Comparison of ENCODE assay signal across 9 cellular contexts in the genomic region with DNA sequence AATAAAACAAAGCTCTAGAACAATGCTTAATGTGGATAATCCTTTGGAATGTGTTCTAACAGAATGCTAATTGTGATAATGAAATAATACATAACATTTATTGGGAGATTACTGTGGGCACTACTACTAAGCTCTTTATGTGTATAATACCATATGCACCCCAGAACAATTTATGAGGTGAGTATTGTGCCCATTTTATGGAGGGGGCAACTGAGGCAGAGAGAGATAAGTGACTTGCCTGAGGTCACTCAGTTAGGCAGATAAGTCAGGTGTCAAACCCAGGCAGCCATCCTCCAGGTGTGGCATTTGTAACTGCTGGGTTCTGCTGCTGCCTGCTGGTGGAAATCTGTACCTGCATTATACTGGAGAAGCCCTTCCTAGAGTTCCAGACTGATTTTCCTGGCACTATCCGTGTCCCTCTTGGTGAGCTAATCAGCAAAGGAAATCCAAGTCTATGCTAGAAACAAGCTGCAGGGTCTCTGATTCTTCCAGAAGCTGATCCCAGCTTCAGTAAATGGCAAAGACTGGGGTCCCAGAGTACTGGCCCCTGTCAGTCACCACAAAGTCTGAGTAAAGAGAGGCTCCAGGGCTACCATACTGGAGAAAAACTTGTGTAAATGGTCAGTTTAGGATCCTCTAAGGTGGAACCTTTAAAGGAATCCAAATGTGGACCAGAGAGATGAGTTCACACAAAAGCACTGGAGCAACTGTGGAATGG. TPM values are rescaled to one million over a fixed set of nuclear protein-coding genes. Genes with fewer than 3 reads are reported as not detected.
DNase-seq lines count a peak whose midpoint lies in the region; ATAC-seq, FAIRE-seq and TF ChIP-seq lines count a peak whose summit lies in the region.
"Had no signal": no experiment of that assay in that cellular context is flagged by ENCODE, and none has a peak within 500 bp of the region (broad histone marks: within the 10 kb centered on the region; RNA-seq: fewer than 3 reads in every experiment).

No MANE protein-coding gene starts in this region.

- H3K4me3 ChIP-seq in astrocyte of the cerebellum (ENCODE audit: low read depth, low read length) = no peak overlapping the region
- H3K4me3 ChIP-seq in kidney (ENCODE audit: low read length in 2 of 2) = no peak overlapping the region
- H3K4me3 ChIP-seq: SJSA1 had no signal

- no peaks in the 10 kb centered on the region for H3K36me3 Mint-ChIP-seq in CD4-positive, alpha-beta T cell (ENCODE audit: low read depth)

- in situ Hi-C loops in astrocyte of the cerebellum (cut with HindIII; ENCODE audit: low sequenced_read_pairs) = no loop called here

- no peaks in the 10 kb centered on the region for H3K27me3 Mint-ChIP-seq in CD4-positive, alpha-beta T cell

- H3K4me3 Mint-ChIP-seq in CD4-positive, alpha-beta T cell = no peak overlapping the region

- no peaks in the 10 kb centered on the region for H3K27me3 ChIP-seq in CD4-positive, alpha-beta T cell (ENCODE audit: control insufficient read depth, insufficient read depth, low read length)

- FAIRE-seq in kidney (lab: Jason Lieb, UNC) = no peak

- DNase-seq in GM10266 (ENCODE audit: extremely low spot score) (no peak), NCI-H1092 treated with DMSO at 0.1 percent for 48 hours (lab: John Stamatoyannopoulos, UW) (peak; percentile 72), astrocyte of the cerebellum (ENCODE audit: low read depth) (peak; percentile 39), kidney (no peak)
- DNase-seq in CD4-positive, alpha-beta T cell = no peak

- H3K36me3 ChIP-seq in kidney (ENCODE audit: control insufficient read depth in 1 of 2, insufficient read depth in 2 of 2, low read length in 2 of 2) = no peaks in the 10 kb centered on the region
- H3K36me3 ChIP-seq: SJSA1 had no signal

- H3K4me1 ChIP-seq in kidney (ENCODE audit: control insufficient read depth in 1 of 2, insufficient read depth in 1 of 2, low read depth in 1 of 2, low read length in 2 of 2) = no peaks in the 10 kb centered on the region

- POLR2A ChIA-PET in CD4-positive, alpha-beta T cell (lab: Charles Lee) = no interaction called here

- H3K9ac ChIP-seq in kidney (ENCODE audit: low read length in 2 of 2) = no peak overlapping the region

- H3K9me3 Mint-ChIP-seq in CD4-positive, alpha-beta T cell = no peaks in the 10 kb centered on the region

- H3K27ac ChIP-seq in kidney (ENCODE audit: low read depth in 2 of 2, low read length in 2 of 2) = no peak overlapping the region
- H3K27ac ChIP-seq in CD4-positive, alpha-beta T cell (ENCODE audit: low read depth, low read length) = no peak overlapping the region
- H3K27ac ChIP-seq: SJSA1 had no signal

- peak; percentile 45 for TF ChIP-seq CTCF in GM10266 (IDR thresholded peaks at IDR 0.05; ENCODE audit: control insufficient read depth, insufficient read depth, low read depth, missing control alignments)
- peak; percentile 88 for TF ChIP-seq CTCF in astrocyte of the cerebellum (IDR thresholded peaks at IDR 0.05; ENCODE audit: low read depth, low read length, missing control alignments)
- peak; percentile 69 for TF ChIP-seq CTCF in kidney (IDR thresholded peaks at IDR 0.05; ENCODE audit: borderline replicate concordance, extremely low read depth, insufficient read depth)
- TF ChIP-seq CTCF in CD4-positive, alpha-beta T cell (IDR thresholded peaks at IDR 0.05) = no peak

- CTCF ChIA-PET in CD4-positive, alpha-beta T cell (lab: Charles Lee) = no interaction called here

- H3K4me1 Mint-ChIP-seq in CD4-positive, alpha-beta T cell (ENCODE audit: low read depth) = no peaks in the 10 kb centered on the region

- intact Hi-C loops in kidney (cut with DNase I) = no loop called here
- intact Hi-C loops in CD4-positive, alpha-beta T cell (cut with DNase I, micrococcal nuclease) = no loop called here

- H3K9me3 ChIP-seq in kidney (ENCODE audit: control insufficient read depth in 1 of 2, low read length in 2 of 2) = no peaks in the 10 kb centered on the region
- no peaks in the 10 kb centered on the region for H3K9me3 ChIP-seq in CD4-positive, alpha-beta T cell (ENCODE audit: control insufficient read depth, low read length)
- H3K9me3 ChIP-seq: SJSA1 had no signal

- no peak overlapping the region for H3K27ac Mint-ChIP-seq in CD4-positive, alpha-beta T cell

- ATAC-seq in GM21526 (IDR thresholded peaks at IDR 0.05; ENCODE audit: low FRiP score, unreplicated experiment) = no peak
- ATAC-seq in GM19395 (IDR thresholded peaks at IDR 0.05; ENCODE audit: unreplicated experiment) = no peak
- ATAC-seq in CD4-positive, alpha-beta T cell (ENCODE audit: poor library complexity) = no peak
- no peak for ATAC-seq in HG03457 (IDR thresholded peaks at IDR 0.05; ENCODE audit: unreplicated experiment)

RNA-seq across cellular contexts. Expression of a gene that starts 22.6 kb away (rescaled TPM):
- total RNA-seq in kidney = 31.8 TPM
- polyA plus RNA-seq in kidney (ENCODE audit: insufficient read depth, low read depth, low replicate concordance) = 49.2 TPM
- total RNA-seq in CD4-positive, alpha-beta T cell = not detected

Comparison
In these comparisons a context has a peak if more than half of its experiments do, and no peak if none do; other contexts are left out.
1. DNase-seq: peak in NCI-H1092 treated with DMSO at 0.1 percent for 48 hours (single experiment) and astrocyte of the cerebellum (single experiment); none in GM10266 (single experiment), kidney (single experiment) and CD4-positive, alpha-beta T cell (0 of 10).
2. RNA of a gene that starts 22.6 kb away (total RNA-seq): 31.8 TPM in kidney (single experiment); not detected in CD4-positive, alpha-beta T cell; every median in the first group is over 10 times any median in the second.